Comparison of ENCODE assay signal across 8 cellular contexts in genomic region chr10:87861953-87862643, GRCh38. TPM values are rescaled to one million over a fixed set of nuclear protein-coding genes. Genes with fewer than 3 reads are reported as not detected.
DNase-seq lines count a peak whose midpoint lies in the region; TF ChIP-seq lines count a peak whose summit lies in the region.

No MANE protein-coding gene starts in this region.

- no peaks in the 10 kb centered on the region for H3K27me3 ChIP-seq in H7 (ENCODE audit: control insufficient read depth, insufficient read depth, low read length)
- H3K27me3 ChIP-seq in MM.1S (replicated peaks; ENCODE audit: insufficient read depth, low read length): no peaks in the 10 kb centered on the region
- no peaks in the 10 kb centered on the region for H3K27me3 ChIP-seq in vagina

- H3K36me3 ChIP-seq in H7 (replicated peaks; ENCODE audit: control insufficient read depth, insufficient read depth, low read length) (no peaks in the 10 kb centered on the region), MM.1S (replicated peaks; ENCODE audit: insufficient read depth, low read length) (no peaks in the 10 kb centered on the region), vagina (no peaks in the 10 kb centered on the region)

- H3K4me1 ChIP-seq in MM.1S (ENCODE audit: low read length) (peaks cover 12% of the 10 kb centered on the region), vagina (peaks cover 22% of the 10 kb centered on the region)

- no peaks in the 10 kb centered on the region for H3K9me2 ChIP-seq in MM.1S (replicated peaks; ENCODE audit: insufficient read depth, low read length)

- intact Hi-C loops in vagina (cut with DNase I): loop anchor here (2.0 to 10.0 kb wide), 2 partner anchors 527 to 693 kb away; no protein-coding TSS in a partner anchor

- H3K27ac ChIP-seq in MM.1S (ENCODE audit: low read length) (peak overlapping the region; percentile 85), vagina (peak overlapping the region; percentile 99)

- peak overlapping the region; percentile 89 for H2AFZ ChIP-seq in MM.1S (ENCODE audit: low read length)

- peak in 1 of 2 donors; percentile 65 for TF ChIP-seq POLR2A in vagina (IDR thresholded peaks at IDR 0.05)

- TF ChIP-seq CTCF in MM.1S (IDR thresholded peaks at IDR 0.05; ENCODE audit: low read length): no peak; the same call in 1 of the 2 replicates
- no peak for TF ChIP-seq CTCF in astrocyte of the cerebellum (IDR thresholded peaks at IDR 0.05; ENCODE audit: low read depth, low read length, missing control alignments)
- TF ChIP-seq CTCF in vagina (IDR thresholded peaks at IDR 0.05): no peak

- DNase-seq in H7: peak; percentile 92
- DNase-seq in MM.1S: peak; percentile 99
- peak; percentile 91 for DNase-seq in T-helper 9 cell
- peak; percentile 96 for DNase-seq in astrocyte of the cerebellum (ENCODE audit: low read depth)
- peak; percentile 92 for DNase-seq in hepatic stellate cell (ENCODE audit: low spot score)
- DNase-seq in putamen (ENCODE audit: low spot score): peak; percentile 94
- DNase-seq in vagina (ENCODE audit: extremely low spot score in 2 of 2): peak in 1 of 2 donors; percentile 98

- peaks cover 4% of the 10 kb centered on the region; the same call in 1 of the 2 replicates for H4K20me1 ChIP-seq in MM.1S (ENCODE audit: insufficient read depth, low read length)

- peak overlapping the region; percentile 85 for H3K9ac ChIP-seq in MM.1S (ENCODE audit: low read length)

- in situ Hi-C loops in astrocyte of the cerebellum (cut with HindIII; ENCODE audit: low sequenced_read_pairs): loop anchor here (25.0 kb wide), 2 partner anchors 375 to 550 kb away; no protein-coding TSS in a partner anchor

- H3K4me3 ChIP-seq in GM08714 (ENCODE audit: low read length) (peak overlapping the region; percentile 90), H7 (ENCODE audit: insufficient read depth, low read depth, low read length) (peak overlapping the region; percentile 89), MM.1S (ENCODE audit: low read length) (peak overlapping the region; percentile 89), astrocyte of the cerebellum (ENCODE audit: low read depth, low read length) (peak overlapping the region; percentile 91), vagina (peak overlapping the region; percentile 81 to 88)

- peaks cover 44% of the 10 kb centered on the region for H3F3A ChIP-seq in MM.1S (ENCODE audit: insufficient read depth, low read length)

- H3K9me3 ChIP-seq in MM.1S (replicated peaks; ENCODE audit: insufficient read depth, low read length): no peaks in the 10 kb centered on the region
- H3K9me3 ChIP-seq in vagina: no peaks in the 10 kb centered on the region

- peaks cover 44% of the 10 kb centered on the region for H3K79me2 ChIP-seq in MM.1S (ENCODE audit: low read length)

- peak overlapping the region; percentile 93 for H3K4me2 ChIP-seq in MM.1S (ENCODE audit: low read depth, low read length)

RNA-seq across cellular contexts. Expression of gene KLLN, which starts 1.2 kb away (rescaled TPM):
- 0.10 and 0.15 TPM in 2 replicates for total RNA-seq in H7 (2014; rRNA removed; shearing (Covaris generic))
- 0.25 TPM for total RNA-seq in vagina

RNA-seq across cellular contexts. Expression of gene PTEN, which starts 1.3 kb away (rescaled TPM):
- 25.5 and 53.6 TPM in 2 replicates for total RNA-seq in H7 (2014; rRNA removed; shearing (Covaris generic))
- 121 TPM for total RNA-seq in vagina

RNA-seq across cellular contexts. Expression of gene ATAD1, which starts 44.1 kb away (rescaled TPM):
- 37.5 and 47.2 TPM in 2 replicates for total RNA-seq in H7 (2014; rRNA removed; shearing (Covaris generic))
- 44.7 TPM for total RNA-seq in vagina
